9 cellular contexts compared by ENCODE assay signal in genomic region chr19:41322451-41322850, GRCh38. TPM values are rescaled to one million over a fixed set of nuclear protein-coding genes. Genes with fewer than 3 reads are reported as not detected.
A peak's percentile ranks its signal among the peaks of the same experiment; 100 is the strongest.
DNase-seq lines count a peak whose midpoint lies in the region; ATAC-seq, FAIRE-seq and TF ChIP-seq lines count a peak whose summit lies in the region.
"Had no signal": no experiment of that assay in that cellular context is flagged by ENCODE, and none has a peak within 500 bp of the region (broad histone marks: within the 10 kb centered on the region; RNA-seq: fewer than 3 reads in every experiment).

No MANE protein-coding gene starts in this region.

- peak overlapping the region; percentile 84 for H3K27ac ChIP-seq in cardiac muscle cell
- H3K27ac ChIP-seq in HepG2 (ENCODE audit: extremely low read length, insufficient read depth, low read length): peak overlapping the region; percentile 74
- H3K27ac ChIP-seq in upper lobe of left lung: peak overlapping the region; percentile 79 to 90 (median 85)
- H3K27ac ChIP-seq: C4-2B had no signal

- in situ Hi-C loops in HepG2 (cut with HindIII; ENCODE audit: extremely low pct_ligation_motif_present, low pct_unique_long_range_greater_than_20kb): no loop called here

- H2AFZ ChIP-seq in HepG2 (ENCODE audit: low read length): no peak overlapping the region

- H3K4me3 ChIP-seq in cardiac muscle cell (no peak overlapping the region), HepG2 (replicated peaks in 1 of 3; ENCODE audit: insufficient read depth in 1 of 3, low read depth in 2 of 3, low read length in 3 of 3) (peak overlapping the region in 1 of 3 experiments; percentile 69; a peak in 2 of 6 replicates), upper lobe of left lung (no peak overlapping the region)

- 68% methylated on average over 6 of the region's 11 CpGs for WGBS in HepG2 (ENCODE audit: low lambda C conversion rate)
- 87 to 88% methylated on average over 8 to 11 of the region's 11 CpGs for WGBS in upper lobe of left lung, 2 donors

- POLR2A ChIA-PET in HepG2 (lab: Yijun Ruan, JAX): interaction anchor here (0.7 to 6.2 kb wide), 14 partner anchors 12 to 118 kb away, joined by 3 to 73 read pairs (median 6); partner anchors contain the start of genes B3GNT8, B9D2, CCDC97 and HNRNPUL1

- H3K27me3 ChIP-seq in cardiac muscle cell (no peaks in the 10 kb centered on the region), HepG2 (ENCODE audit: control insufficient read depth in 1 of 2, insufficient read depth in 2 of 2, low read length in 2 of 2) (no peaks in the 10 kb centered on the region), upper lobe of left lung (no peaks in the 10 kb centered on the region)

- ATAC-seq in left ventricle myocardium superior (no peak), HepG2 (no peak), upper lobe of left lung (ENCODE audit: low FRiP score in 2 of 2) (no peak), GM21786 (IDR thresholded peaks at IDR 0.05; ENCODE audit: unreplicated experiment) (no peak)

- peaks cover 2% of the 10 kb centered on the region for H3K79me2 ChIP-seq in HepG2 (ENCODE audit: insufficient read depth, low read length)

- intact Hi-C loops in left ventricle myocardium superior (cut with micrococcal nuclease) (no loop called here), HepG2 (cut with micrococcal nuclease; ENCODE audit: unreplicated experiment) (no loop called here)

- no peak for DNase-seq in cardiac muscle cell (ENCODE audit: low read depth in 1 of 2, low spot score in 1 of 2)
- no peak for DNase-seq in left ventricle myocardium superior
- no peak for DNase-seq in HepG2 (ENCODE audit: low spot score)
- DNase-seq in upper lobe of left lung: no peak
- no peak for DNase-seq in HUDEP-2 (lab: John Stamatoyannopoulos, UW; ENCODE audit: unreplicated experiment in 76 of 76)
- DNase-seq: activated T-cell treated with anti-CD3 and anti-CD28 coated beads, Interleukin-2, amount 50 U/mL, for 1 hour; NCI-H748 treated with DMSO at 0.1 percent for 48 hours had no signal

- no peak for TF ChIP-seq RAD21 in HepG2 (CRISPR knock-in tag; IDR thresholded peaks at IDR 0.05)

- CTCF ChIA-PET in HepG2 (lab: Yijun Ruan, JAX; ENCODE audit: low intra/inter-chr PET ratio, low total read pairs): interaction anchor here (1.5 kb wide), 2 partner anchors 31 to 109 kb away, joined by 4 to 12 read pairs; partner anchors contain the start of gene TGFB1

- H3K9ac ChIP-seq in HepG2 (ENCODE audit: insufficient read depth, low read depth, low read length): peak overlapping the region; percentile 72

- H3K9me3 ChIP-seq in cardiac muscle cell (ENCODE audit: low read depth) (no peaks in the 10 kb centered on the region), HepG2 (ENCODE audit: low read length) (no peaks in the 10 kb centered on the region), upper lobe of left lung (no peaks in the 10 kb centered on the region)

- BruUV-seq in HepG2 (replicated peaks; lab: Mats Ljungman, UMichigan): no TSS peak

- H4K20me1 ChIP-seq in HepG2 (ENCODE audit: insufficient read depth, low read length): no peaks in the 10 kb centered on the region

- no peak for TF ChIP-seq POLR2A in HepG2 (IDR thresholded peaks at IDR 0.05; ENCODE audit: insufficient read depth in 1 of 2, low read depth in 2 of 2, low read length in 2 of 2)
- TF ChIP-seq POLR2A in upper lobe of left lung (IDR thresholded peaks at IDR 0.05): no peak

- peaks cover 39% of the 10 kb centered on the region for H3K4me1 ChIP-seq in cardiac muscle cell (ENCODE audit: low read depth)
- H3K4me1 ChIP-seq in HepG2 (ENCODE audit: insufficient read depth, low read length): peaks cover 78% of the 10 kb centered on the region
- H3K4me1 ChIP-seq in upper lobe of left lung: peaks cover 53 to 62% (median 60%) of the 10 kb centered on the region in 4 donors

- TF ChIP-seq EP300 in HepG2 (IDR thresholded peaks at IDR 0.05; ENCODE audit: low read depth in 2 of 2, low read length in 2 of 2) (no peak), HepG2 (CRISPR knock-in tag; IDR thresholded peaks at IDR 0.05; ENCODE audit: borderline replicate concordance) (no peak), upper lobe of left lung (IDR thresholded peaks at IDR 0.05) (no peak)

- H3K4me2 ChIP-seq in HepG2 (ENCODE audit: low read depth, low read length): peak overlapping the region; percentile 77

- no peak for FAIRE-seq in HepG2 (lab: Jason Lieb, UNC)

- TF ChIP-seq CTCF in cardiac muscle cell (IDR thresholded peaks at IDR 0.05; ENCODE audit: low read depth, low read length) (no peak), HepG2 (CRISPR knock-in tag; IDR thresholded peaks at IDR 0.05) (no peak), upper lobe of left lung (IDR thresholded peaks at IDR 0.05) (no peak)

- H3K36me3 ChIP-seq in cardiac muscle cell: peaks cover 8% of the 10 kb centered on the region
- H3K36me3 ChIP-seq in HepG2 (replicated peaks in 1 of 2; ENCODE audit: control insufficient read depth in 1 of 2, insufficient read depth in 2 of 2, low read length in 2 of 2): peaks cover 8 to 22% of the 10 kb centered on the region in 2 experiments; a peak in 4 of 5 replicates
- peaks cover 9 to 46% (median 43%) of the 10 kb centered on the region in 4 donors for H3K36me3 ChIP-seq in upper lobe of left lung

RNA-seq across cellular contexts. Expression of gene CCDC97, which starts 12.5 kb away (rescaled TPM):
- 24.6 and 25.2 TPM in 2 replicates for total RNA-seq in cardiac muscle cell
- polyA plus RNA-seq in cardiac muscle cell: 29.7 and 32.4 TPM in 2 replicates
- 15.9 TPM for total RNA-seq in left ventricle myocardium superior
- 7.1 and 7.3 TPM in 2 replicates for total RNA-seq in HepG2 (2016; rRNA removed; fragmentation: Illumina TruSeq; extraction: Trizol)
- total RNA-seq in HepG2 (2016; cell fraction: cytosol; rRNA removed; fragmentation: Illumina TruSeq; extraction: Trizol; ENCODE audit: low read depth): 1.5 and 3.3 TPM in 2 replicates
- total RNA-seq in HepG2 (2016; cell fraction: insoluble cytoplasmic fraction; rRNA removed; fragmentation: Illumina TruSeq; extraction: Trizol): 6.7 and 7.8 TPM in 2 replicates
- total RNA-seq in HepG2 (2016; cell fraction: membrane; rRNA removed; fragmentation: Illumina TruSeq; extraction: Trizol): 4.3 and 5.8 TPM in 2 replicates
- total RNA-seq in HepG2 (2016; cell fraction: nucleus; rRNA removed; fragmentation: Illumina TruSeq; extraction: Trizol): 5.8 and 7.6 TPM in 2 replicates
- polyA plus RNA-seq in HepG2 (2011; rRNA removed): 6.2 and 7.2 TPM in 2 replicates
- polyA plus RNA-seq in HepG2 (2011; cell fraction: cytosol; rRNA removed): 6.6 and 7.0 TPM in 2 replicates
- 10.5 and 12.4 TPM in 2 replicates for polyA plus RNA-seq in HepG2 (2011; cell fraction: nucleus; rRNA removed)
- polyA plus RNA-seq in HepG2 (2012): 8.9 and 9.4 TPM in 2 replicates
- 1.4 and 1.9 TPM in 2 replicates for polyA plus RNA-seq in HepG2 (2016; cell fraction: cytosol; fragmentation: Illumina TruSeq; extraction: Trizol; ENCODE audit: low read depth)
- 10.6 and 15.1 TPM in 2 replicates for polyA plus RNA-seq in HepG2 (2016; cell fraction: insoluble cytoplasmic fraction; fragmentation: Illumina TruSeq; extraction: Trizol; ENCODE audit: low read depth)
- 4.3 and 5.1 TPM in 2 replicates for polyA plus RNA-seq in HepG2 (2016; cell fraction: membrane; fragmentation: Illumina TruSeq; extraction: Trizol; ENCODE audit: low read depth)
- 16.5 and 17.3 TPM in 2 replicates for polyA plus RNA-seq in HepG2 (2016; cell fraction: nucleus; fragmentation: Illumina TruSeq; extraction: Trizol; ENCODE audit: insufficient read depth, low read depth)
- 11.3 and 18.0 TPM in 2 replicates for polyA minus RNA-seq in HepG2 (2011; rRNA and poly(A)+ RNA removed; ENCODE audit: low replicate concordance)
- polyA minus RNA-seq in HepG2 (2011; cell fraction: cytosol; rRNA and poly(A)+ RNA removed): 3.8 and 5.4 TPM in 2 replicates
- 9.4 and 9.9 TPM in 2 replicates for polyA minus RNA-seq in HepG2 (2011; cell fraction: nucleus; rRNA and poly(A)+ RNA removed)
- total RNA-seq in upper lobe of left lung: 10 to 100 TPM; 22.0 to 36.7 (median 27.0) TPM

RNA-seq across cellular contexts. Expression of gene TGFB1, which starts 31.3 kb away (rescaled TPM):
- total RNA-seq in cardiac muscle cell: 19.4 and 32.6 TPM in 2 replicates
- polyA plus RNA-seq in cardiac muscle cell: 34.8 and 52.3 TPM in 2 replicates
- 13.2 TPM for total RNA-seq in left ventricle myocardium superior
- 2.7 and 4.1 TPM in 2 replicates for total RNA-seq in HepG2 (2016; rRNA removed; fragmentation: Illumina TruSeq; extraction: Trizol)
- total RNA-seq in HepG2 (2016; cell fraction: cytosol; rRNA removed; fragmentation: Illumina TruSeq; extraction: Trizol; ENCODE audit: low read depth): 6.2 and 9.0 TPM in 2 replicates
- total RNA-seq in HepG2 (2016; cell fraction: insoluble cytoplasmic fraction; rRNA removed; fragmentation: Illumina TruSeq; extraction: Trizol): 2.2 and 3.6 TPM in 2 replicates
- 12.7 and 14.7 TPM in 2 replicates for total RNA-seq in HepG2 (2016; cell fraction: membrane; rRNA removed; fragmentation: Illumina TruSeq; extraction: Trizol)
- total RNA-seq in HepG2 (2016; cell fraction: nucleus; rRNA removed; fragmentation: Illumina TruSeq; extraction: Trizol): 3.0 and 7.5 TPM in 2 replicates
- polyA plus RNA-seq in HepG2 (2011; rRNA removed): 5.4 and 6.2 TPM in 2 replicates
- polyA plus RNA-seq in HepG2 (2011; cell fraction: cytosol; rRNA removed): 4.9 and 6.6 TPM in 2 replicates
- polyA plus RNA-seq in HepG2 (2011; cell fraction: nucleus; rRNA removed): 24.0 and 30.3 TPM in 2 replicates
- polyA plus RNA-seq in HepG2 (2012): 27.5 and 39.6 TPM in 2 replicates
- polyA plus RNA-seq in HepG2 (2016; cell fraction: cytosol; fragmentation: Illumina TruSeq; extraction: Trizol; ENCODE audit: low read depth): 35.9 and 36.5 TPM in 2 replicates
- 13.3 and 16.4 TPM in 2 replicates for polyA plus RNA-seq in HepG2 (2016; cell fraction: insoluble cytoplasmic fraction; fragmentation: Illumina TruSeq; extraction: Trizol; ENCODE audit: low read depth)
- polyA plus RNA-seq in HepG2 (2016; cell fraction: membrane; fragmentation: Illumina TruSeq; extraction: Trizol; ENCODE audit: low read depth): 49.5 and 52.5 TPM in 2 replicates
- polyA plus RNA-seq in HepG2 (2016; cell fraction: nucleus; fragmentation: Illumina TruSeq; extraction: Trizol; ENCODE audit: insufficient read depth, low read depth): 30.3 and 32.9 TPM in 2 replicates
- polyA minus RNA-seq in HepG2 (2011; rRNA and poly(A)+ RNA removed; ENCODE audit: low replicate concordance): 5.5 and 10.7 TPM in 2 replicates
- 17.6 and 20.2 TPM in 2 replicates for polyA minus RNA-seq in HepG2 (2011; cell fraction: cytosol; rRNA and poly(A)+ RNA removed)
- 6.1 and 7.5 TPM in 2 replicates for polyA minus RNA-seq in HepG2 (2011; cell fraction: nucleus; rRNA and poly(A)+ RNA removed)
- 100 to 1,000 TPM in 2 of 6 donors, 10 to 100 TPM in 4; 28.5 to 138 (median 76.8) TPM for total RNA-seq in upper lobe of left lung

RNA-seq across cellular contexts. Expression of gene B9D2, which starts 41.5 kb away (rescaled TPM):
- total RNA-seq in cardiac muscle cell (5.3 and 7.8 TPM in 2 replicates), left ventricle myocardium superior (3.7 TPM), HepG2 (2016; rRNA removed; fragmentation: Illumina TruSeq; extraction: Trizol) (4.4 and 5.3 TPM in 2 replicates), upper lobe of left lung (10 to 100 TPM in 3 of 6 donors, 1 to 10 TPM in 2, not detected in 1; 7.0 to 17.2 (median 10.3) TPM)
- polyA plus RNA-seq in cardiac muscle cell (10.8 and 10.9 TPM in 2 replicates), HepG2 (2011; rRNA removed) (2.9 and 3.1 TPM in 2 replicates)
- total RNA-seq in HepG2 (2016; cell fraction: cytosol; rRNA removed; fragmentation: Illumina TruSeq; extraction: Trizol; ENCODE audit: low read depth): 1.6 and 2.5 TPM in 2 replicates
- total RNA-seq in HepG2 (2016; cell fraction: insoluble cytoplasmic fraction; rRNA removed; fragmentation: Illumina TruSeq; extraction: Trizol): 4.5 and 4.8 TPM in 2 replicates
- 3.0 and 4.0 TPM in 2 replicates for total RNA-seq in HepG2 (2016; cell fraction: membrane; rRNA removed; fragmentation: Illumina TruSeq; extraction: Trizol)
- total RNA-seq in HepG2 (2016; cell fraction: nucleus; rRNA removed; fragmentation: Illumina TruSeq; extraction: Trizol): 2.3 and 2.6 TPM in 2 replicates
- polyA plus RNA-seq in HepG2 (2011; cell fraction: cytosol; rRNA removed): 2.1 and 3.5 TPM in 2 replicates
- polyA plus RNA-seq in HepG2 (2011; cell fraction: nucleus; rRNA removed): 2.3 and 2.4 TPM in 2 replicates
- 1.1 and 1.5 TPM in 2 replicates for polyA plus RNA-seq in HepG2 (2012)
- polyA plus RNA-seq in HepG2 (2016; cell fraction: cytosol; fragmentation: Illumina TruSeq; extraction: Trizol; ENCODE audit: low read depth): 1.9 TPM in 2 replicates
- polyA plus RNA-seq in HepG2 (2016; cell fraction: insoluble cytoplasmic fraction; fragmentation: Illumina TruSeq; extraction: Trizol; ENCODE audit: low read depth): 3.4 and 4.7 TPM in 2 replicates
- 2.7 and 3.1 TPM in 2 replicates for polyA plus RNA-seq in HepG2 (2016; cell fraction: membrane; fragmentation: Illumina TruSeq; extraction: Trizol; ENCODE audit: low read depth)
- polyA plus RNA-seq in HepG2 (2016; cell fraction: nucleus; fragmentation: Illumina TruSeq; extraction: Trizol; ENCODE audit: insufficient read depth, low read depth): 3.4 and 5.8 TPM in 2 replicates
- 2.0 and 4.3 TPM in 2 replicates for polyA minus RNA-seq in HepG2 (2011; rRNA and poly(A)+ RNA removed; ENCODE audit: low replicate concordance)
- 1.2 and 1.5 TPM in 2 replicates for polyA minus RNA-seq in HepG2 (2011; cell fraction: cytosol; rRNA and poly(A)+ RNA removed)
- polyA minus RNA-seq in HepG2 (2011; cell fraction: nucleus; rRNA and poly(A)+ RNA removed): 0.90 and 2.5 TPM in 2 replicates

RNA-seq across cellular contexts. Expression of gene TMEM91, which starts 53.9 kb away (rescaled TPM):
- total RNA-seq in cardiac muscle cell (16.8 and 21.8 TPM in 2 replicates), left ventricle myocardium superior (3.6 TPM), HepG2 (2016; rRNA removed; fragmentation: Illumina TruSeq; extraction: Trizol) (6.3 and 8.4 TPM in 2 replicates), upper lobe of left lung (10 to 100 TPM; 18.7 to 65.0 (median 29.3) TPM)
- polyA plus RNA-seq in cardiac muscle cell (14.5 and 18.1 TPM in 2 replicates), HepG2 (2011; rRNA removed) (10.3 and 11.2 TPM in 2 replicates)
- 4.9 and 6.5 TPM in 2 replicates for total RNA-seq in HepG2 (2016; cell fraction: cytosol; rRNA removed; fragmentation: Illumina TruSeq; extraction: Trizol; ENCODE audit: low read depth)
- total RNA-seq in HepG2 (2016; cell fraction: insoluble cytoplasmic fraction; rRNA removed; fragmentation: Illumina TruSeq; extraction: Trizol): 6.2 and 7.3 TPM in 2 replicates
- 3.9 and 4.6 TPM in 2 replicates for total RNA-seq in HepG2 (2016; cell fraction: membrane; rRNA removed; fragmentation: Illumina TruSeq; extraction: Trizol)
- 3.4 and 6.0 TPM in 2 replicates for total RNA-seq in HepG2 (2016; cell fraction: nucleus; rRNA removed; fragmentation: Illumina TruSeq; extraction: Trizol)
- 8.3 and 10.4 TPM in 2 replicates for polyA plus RNA-seq in HepG2 (2011; cell fraction: cytosol; rRNA removed)
- 23.1 and 25.5 TPM in 2 replicates for polyA plus RNA-seq in HepG2 (2011; cell fraction: nucleus; rRNA removed)
- 7.9 and 10.2 TPM in 2 replicates for polyA plus RNA-seq in HepG2 (2012)
- 4.9 and 5.8 TPM in 2 replicates for polyA plus RNA-seq in HepG2 (2016; cell fraction: cytosol; fragmentation: Illumina TruSeq; extraction: Trizol; ENCODE audit: low read depth)
- 5.7 and 7.2 TPM in 2 replicates for polyA plus RNA-seq in HepG2 (2016; cell fraction: insoluble cytoplasmic fraction; fragmentation: Illumina TruSeq; extraction: Trizol; ENCODE audit: low read depth)
- polyA plus RNA-seq in HepG2 (2016; cell fraction: membrane; fragmentation: Illumina TruSeq; extraction: Trizol; ENCODE audit: low read depth): 4.2 and 4.9 TPM in 2 replicates
- polyA plus RNA-seq in HepG2 (2016; cell fraction: nucleus; fragmentation: Illumina TruSeq; extraction: Trizol; ENCODE audit: insufficient read depth, low read depth): 9.5 and 11.5 TPM in 2 replicates
- 2.0 and 33.3 TPM in 2 replicates for polyA minus RNA-seq in HepG2 (2011; rRNA and poly(A)+ RNA removed; ENCODE audit: low replicate concordance)
- polyA minus RNA-seq in HepG2 (2011; cell fraction: cytosol; rRNA and poly(A)+ RNA removed): 4.9 and 7.2 TPM in 2 replicates
- polyA minus RNA-seq in HepG2 (2011; cell fraction: nucleus; rRNA and poly(A)+ RNA removed): 12.7 and 17.7 TPM in 2 replicates

RNA-seq across cellular contexts. Expression of gene HNRNPUL1, which starts 58.3 kb away (rescaled TPM):
- 159 and 195 TPM in 2 replicates for total RNA-seq in cardiac muscle cell
- 148 and 216 TPM in 2 replicates for polyA plus RNA-seq in cardiac muscle cell
- 128 TPM for total RNA-seq in left ventricle myocardium superior
- 81.7 and 88.8 TPM in 2 replicates for total RNA-seq in HepG2 (2016; rRNA removed; fragmentation: Illumina TruSeq; extraction: Trizol)
- 30.9 and 33.3 TPM in 2 replicates for total RNA-seq in HepG2 (2016; cell fraction: cytosol; rRNA removed; fragmentation: Illumina TruSeq; extraction: Trizol; ENCODE audit: low read depth)
- 77.3 and 84.2 TPM in 2 replicates for total RNA-seq in HepG2 (2016; cell fraction: insoluble cytoplasmic fraction; rRNA removed; fragmentation: Illumina TruSeq; extraction: Trizol)
- total RNA-seq in HepG2 (2016; cell fraction: membrane; rRNA removed; fragmentation: Illumina TruSeq; extraction: Trizol): 78.7 and 78.8 TPM in 2 replicates
- 62.2 and 71.6 TPM in 2 replicates for total RNA-seq in HepG2 (2016; cell fraction: nucleus; rRNA removed; fragmentation: Illumina TruSeq; extraction: Trizol)
- polyA plus RNA-seq in HepG2 (2011; rRNA removed): 29.7 and 30.9 TPM in 2 replicates
- polyA plus RNA-seq in HepG2 (2011; cell fraction: cytosol; rRNA removed): 16.7 and 21.1 TPM in 2 replicates
- polyA plus RNA-seq in HepG2 (2011; cell fraction: nucleus; rRNA removed): 36.0 and 41.1 TPM in 2 replicates
- polyA plus RNA-seq in HepG2 (2012): 62.3 and 78.5 TPM in 2 replicates
- polyA plus RNA-seq in HepG2 (2016; cell fraction: cytosol; fragmentation: Illumina TruSeq; extraction: Trizol; ENCODE audit: low read depth): 43.7 and 48.0 TPM in 2 replicates
- polyA plus RNA-seq in HepG2 (2016; cell fraction: insoluble cytoplasmic fraction; fragmentation: Illumina TruSeq; extraction: Trizol; ENCODE audit: low read depth): 126 and 151 TPM in 2 replicates
- polyA plus RNA-seq in HepG2 (2016; cell fraction: membrane; fragmentation: Illumina TruSeq; extraction: Trizol; ENCODE audit: low read depth): 99.0 and 109 TPM in 2 replicates
- 102 and 113 TPM in 2 replicates for polyA plus RNA-seq in HepG2 (2016; cell fraction: nucleus; fragmentation: Illumina TruSeq; extraction: Trizol; ENCODE audit: insufficient read depth, low read depth)
- 47.6 and 50.7 TPM in 2 replicates for polyA minus RNA-seq in HepG2 (2011; rRNA and poly(A)+ RNA removed; ENCODE audit: low replicate concordance)
- 23.6 and 33.9 TPM in 2 replicates for polyA minus RNA-seq in HepG2 (2011; cell fraction: cytosol; rRNA and poly(A)+ RNA removed)
- polyA minus RNA-seq in HepG2 (2011; cell fraction: nucleus; rRNA and poly(A)+ RNA removed): 61.9 and 71.0 TPM in 2 replicates
- 100 to 1,000 TPM; 152 to 351 (median 211) TPM for total RNA-seq in upper lobe of left lung
